In genomic region chr3:71063768-71064287, GRCh38 we compare ENCODE assay signal across 8 cellular contexts.
DNase-seq lines count a peak whose midpoint lies in the region; ATAC-seq and TF ChIP-seq lines count a peak whose summit lies in the region.

No MANE protein-coding gene starts in this region.

- H3K27me3 ChIP-seq in ectodermal cell (ENCODE audit: control insufficient read depth, insufficient read depth, low read length, poor library complexity, severe bottlenecking) (peaks cover 29% of the 10 kb centered on the region), lower lobe of right lung (ENCODE audit: low read depth) (no peaks in the 10 kb centered on the region)

- H3K4me1 ChIP-seq in ectodermal cell (ENCODE audit: control insufficient read depth, insufficient read depth, low read length) (peaks cover 21% of the 10 kb centered on the region), lower lobe of right lung (peaks cover 72% of the 10 kb centered on the region)

- H3K27ac ChIP-seq in ectodermal cell (ENCODE audit: insufficient read depth, low read depth, low read length, poor library complexity, severe bottlenecking) (no peak overlapping the region), lower lobe of right lung (peak overlapping the region; percentile 93)

- peak overlapping the region; percentile 41 for H3K4me3 ChIP-seq in ectodermal cell (ENCODE audit: insufficient read depth, low read depth, low read length)
- H3K4me3 ChIP-seq in lower lobe of right lung, result peak overlapping the region; percentile 65

- H3K36me3 ChIP-seq in ectodermal cell (ENCODE audit: control insufficient read depth, insufficient read depth, low read length) (no peaks in the 10 kb centered on the region), lower lobe of right lung (no peaks in the 10 kb centered on the region)

- H3K9me3 ChIP-seq in ectodermal cell (ENCODE audit: control insufficient read depth, low read length) (no peaks in the 10 kb centered on the region), lower lobe of right lung (no peaks in the 10 kb centered on the region)

- intact Hi-C loops in lower lobe of right lung (cut with DNase I), result loop anchor here (10.0 kb wide), 1 partner anchor 61 kb away; no protein-coding TSS in a partner anchor

- 1% methylated on average over 13 of the region's 13 CpGs for WGBS in ectodermal cell, 2 experiments

- no peak for TF ChIP-seq CTCF in lower lobe of right lung (IDR thresholded peaks at IDR 0.05)

- ATAC-seq in HG03139 (IDR thresholded peaks at IDR 0.05; ENCODE audit: unreplicated experiment), result peak; percentile 21
- peak; percentile 8 to 19 for ATAC-seq in activated CD4-positive, CD25-positive, alpha-beta regulatory T cell treated with anti-CD3 and anti-CD28 coated beads, Interleukin-2, amount 50 U/mL, for 24 hours
- peak; percentile 36 to 37 for ATAC-seq in lower lobe of right lung
- ATAC-seq in HG03280 (IDR thresholded peaks at IDR 0.05; ENCODE audit: unreplicated experiment), result no peak

- peak; percentile 53 for DNase-seq in CD1c-positive myeloid dendritic cell (ENCODE audit: extremely low spot score)
- DNase-seq in lower lobe of right lung, result no peak
- DNase-seq in stimulated activated CD8-positive, alpha-beta memory T cell treated with anti-CD3 and anti-CD28 coated beads, Interleukin-7, amount 100 ng/mL, for 4 hours (ENCODE audit: low read depth in 2 of 2), result peak; percentile 26 to 40
- DNase-seq in NCI-H2029 (lab: John Stamatoyannopoulos, UW), result no peak

Comparison
In these comparisons a context has a peak if more than half of its experiments do, and no peak if none do; other contexts are left out.
1. DNase-seq: peak in CD1c-positive myeloid dendritic cell (single experiment) and stimulated activated CD8-positive, alpha-beta memory T cell treated with anti-CD3 and anti-CD28 coated beads, Interleukin-7, amount 100 ng/mL, for 4 hours (2 of 2); none in lower lobe of right lung (single experiment) and NCI-H2029 (single experiment).